Comparison of ENCODE assay signal across 8 cellular contexts in genomic region chr11:119727523-119728081, GRCh38. TPM values are rescaled to one million over a fixed set of nuclear protein-coding genes. Genes with fewer than 3 reads are reported as not detected.
DNase-seq lines count a peak whose midpoint lies in the region; TF ChIP-seq lines count a peak whose summit lies in the region.

No MANE protein-coding gene starts in this region.

- no peaks in the 10 kb centered on the region for H3K9me3 Mint-ChIP-seq in activated CD4-positive, alpha-beta T cell treated with anti-CD3 and anti-CD28 coated beads, Interleukin-2, amount 10 ng/mL, durations not matched to agents 7 days and 5 days
- no peaks in the 10 kb centered on the region for H3K9me3 Mint-ChIP-seq in chondrocyte (ENCODE audit: low read depth)

- peak overlapping the region; percentile 94 for H3K4me3 ChIP-seq in OCI-LY3 (ENCODE audit: low read length)
- H3K4me3 ChIP-seq in lower leg skin (ENCODE audit: low read depth, poor library complexity, severe bottlenecking) = peak overlapping the region; percentile 42
- H3K4me3 ChIP-seq in transverse colon = peak overlapping the region; percentile 65 to 91 (median 78)

- TF ChIP-seq EP300 in transverse colon (IDR thresholded peaks at IDR 0.05; ENCODE audit: low read depth) = no peak

- peaks cover 9% of the 10 kb centered on the region for H3K4me1 Mint-ChIP-seq in activated CD4-positive, alpha-beta T cell treated with anti-CD3 and anti-CD28 coated beads, Interleukin-2, amount 10 ng/mL, durations not matched to agents 7 days and 5 days
- peaks cover 21% of the 10 kb centered on the region for H3K4me1 Mint-ChIP-seq in chondrocyte (ENCODE audit: low read depth)

- CTCF ChIA-PET in activated CD4-positive, alpha-beta T cell treated with anti-CD3 and anti-CD28 coated beads, Interleukin-2, amount 10 ng/mL, durations not matched to agents 7 days and 5 days (lab: Charles Lee) = interaction anchor here (1.3 to 1.5 kb wide), 3 partner anchors 12 to 371 kb away, joined by 3 to 5 read pairs (median 3); no protein-coding TSS in a partner anchor

- H3K4me2 ChIP-seq in OCI-LY3 (ENCODE audit: low read length) = peak overlapping the region; percentile 83

- peaks cover 49% of the 10 kb centered on the region for H4K20me1 ChIP-seq in OCI-LY3 (ENCODE audit: insufficient read depth, low read length)

- H3K4me1 ChIP-seq in OCI-LY3 (ENCODE audit: low read length) (peaks cover 51% of the 10 kb centered on the region), transverse colon (peaks cover 11 to 40% (median 34%) of the 10 kb centered on the region in 4 donors)

- H3K9ac ChIP-seq in OCI-LY3 (ENCODE audit: low read length) = peak overlapping the region; percentile 84

- H3K36me3 Mint-ChIP-seq in activated CD4-positive, alpha-beta T cell treated with anti-CD3 and anti-CD28 coated beads, Interleukin-2, amount 10 ng/mL, durations not matched to agents 7 days and 5 days (ENCODE audit: low read depth) = no peaks in the 10 kb centered on the region
- H3K36me3 Mint-ChIP-seq in chondrocyte (ENCODE audit: low read depth) = no peaks in the 10 kb centered on the region

- H3K36me3 ChIP-seq in OCI-LY3 (replicated peaks; ENCODE audit: low read depth, low read length) (peaks cover 21% of the 10 kb centered on the region), transverse colon (no peaks in the 10 kb centered on the region)

- H2AFZ ChIP-seq in OCI-LY3 (ENCODE audit: low read depth, low read length) = no peak overlapping the region

- in situ Hi-C loops in transverse colon (cut with MboI; ENCODE audit: low pct_ligation_motif_present in 1 of 4, low pct_unique_long_range_greater_than_20kb in 1 of 4, low sequenced_read_pairs in 3 of 4) = no loop called here

- DNase-seq in activated CD4-positive, alpha-beta T cell treated with anti-CD3 and anti-CD28 coated beads, Interleukin-2, amount 10 ng/mL, durations not matched to agents 7 days and 5 days = no peak
- no peak for DNase-seq in activated CD4-positive, alpha-beta T cell treated with anti-CD3 and anti-CD28 coated beads, Interleukin-2, amount 50 U/mL, for 1 hour
- DNase-seq in chondrocyte (ENCODE audit: low spot score) (no peak), lower leg skin (ENCODE audit: low spot score in 2 of 2) (no peak), transverse colon (peak; percentile 72), OCI-M2 (lab: John Stamatoyannopoulos, UW; ENCODE audit: unreplicated experiment) (no peak), HPDE6-E6E7 (ENCODE audit: extremely low spot score) (no peak)

- H3K9me3 ChIP-seq in OCI-LY3 (ENCODE audit: insufficient read depth, low read length) = no peaks in the 10 kb centered on the region
- no peaks in the 10 kb centered on the region for H3K9me3 ChIP-seq in transverse colon

- H3K27ac ChIP-seq in OCI-LY3 (ENCODE audit: low read length) (peak overlapping the region; percentile 48), transverse colon (peak overlapping the region; percentile 91 to 97 (median 93))

- no peaks in the 10 kb centered on the region for H3K27me3 ChIP-seq in OCI-LY3 (ENCODE audit: low read depth, low read length)
- H3K27me3 ChIP-seq in transverse colon = no peaks in the 10 kb centered on the region

- TF ChIP-seq CTCF in OCI-LY3 (IDR thresholded peaks at IDR 0.05; ENCODE audit: low read depth, low read length) = peak; percentile 40
- peak; percentile 57 for TF ChIP-seq CTCF in chondrocyte (IDR thresholded peaks at IDR 0.05)
- no peak for TF ChIP-seq CTCF in lower leg skin (IDR thresholded peaks at IDR 0.05)
- peak in 2 of 5 experiments; percentile 35 to 39 for TF ChIP-seq CTCF in transverse colon (IDR thresholded peaks at IDR 0.05)

- no peak overlapping the region for H3K27ac Mint-ChIP-seq in activated CD4-positive, alpha-beta T cell treated with anti-CD3 and anti-CD28 coated beads, Interleukin-2, amount 10 ng/mL, durations not matched to agents 7 days and 5 days
- no peak overlapping the region for H3K27ac Mint-ChIP-seq in chondrocyte (ENCODE audit: unreplicated experiment)

- TF ChIP-seq POLR2A in lower leg skin (IDR thresholded peaks at IDR 0.05) (no peak), transverse colon (IDR thresholded peaks at IDR 0.05) (no peak)

- 0 to 1% methylated on average over 33 to 36 of the region's 45 CpGs for WGBS in lower leg skin, 2 donors
- WGBS in transverse colon (ENCODE audit: low coverage in 1 of 2), 2 donors = 0% methylated on average over 4 to 22 of the region's 45 CpGs

- H3K27me3 Mint-ChIP-seq in activated CD4-positive, alpha-beta T cell treated with anti-CD3 and anti-CD28 coated beads, Interleukin-2, amount 10 ng/mL, durations not matched to agents 7 days and 5 days = peaks cover 47% of the 10 kb centered on the region
- H3K27me3 Mint-ChIP-seq in chondrocyte (ENCODE audit: low read depth) = peaks cover 4% of the 10 kb centered on the region

- H3K79me2 ChIP-seq in OCI-LY3 (ENCODE audit: low read length) = peaks cover 66% of the 10 kb centered on the region

- peak overlapping the region; percentile 66 for H3K4me3 Mint-ChIP-seq in activated CD4-positive, alpha-beta T cell treated with anti-CD3 and anti-CD28 coated beads, Interleukin-2, amount 10 ng/mL, durations not matched to agents 7 days and 5 days
- H3K4me3 Mint-ChIP-seq in chondrocyte (ENCODE audit: unreplicated experiment) = peak overlapping the region; percentile 84

- POLR2A ChIA-PET in activated CD4-positive, alpha-beta T cell treated with anti-CD3 and anti-CD28 coated beads, Interleukin-2, amount 10 ng/mL, durations not matched to agents 7 days and 5 days (lab: Charles Lee) = no interaction called here

- intact Hi-C loops in lower leg skin (cut with DNase I; ENCODE audit: low total_unique reads) = loop anchor here (5.0 kb wide), 1 partner anchor 245 kb away; no protein-coding TSS in a partner anchor
- intact Hi-C loops in transverse colon (cut with DNase I; ENCODE audit: low total_unique reads) = loop anchor here (2.0 kb wide), 1 partner anchor 61 kb away; no protein-coding TSS in a partner anchor

RNA-seq across cellular contexts. Expression of gene NECTIN1, which starts 1.4 kb away (rescaled TPM):
- total RNA-seq in activated CD4-positive, alpha-beta T cell treated with anti-CD3 and anti-CD28 coated beads, Interleukin-2, amount 10 ng/mL, durations not matched to agents 7 days and 5 days = under 1 TPM; 0.21 to 0.30 TPM
- 9.1 to 10.3 TPM (median 9.7 TPM) in 3 replicates for total RNA-seq in chondrocyte
- 100 to 1,000 TPM; 111 to 142 (median 130) TPM for total RNA-seq in lower leg skin
- 10 to 100 TPM; 11.0 to 71.2 (median 12.6) TPM for total RNA-seq in transverse colon

Comparison
In these comparisons a context has a peak if more than half of its experiments do, and no peak if none do; other contexts are left out.
1. H3K4me3 ChIP-seq: peak in every context shown above with its lines; median percentile 94 in OCI-LY3; 78 in transverse colon; 42 in lower leg skin.
2. CTCF ChIP-seq: peak in OCI-LY3 (single experiment) and chondrocyte (single experiment); none in lower leg skin (0 of 3).